ENCODE assay signal across 9 cellular contexts in the genomic region with DNA sequence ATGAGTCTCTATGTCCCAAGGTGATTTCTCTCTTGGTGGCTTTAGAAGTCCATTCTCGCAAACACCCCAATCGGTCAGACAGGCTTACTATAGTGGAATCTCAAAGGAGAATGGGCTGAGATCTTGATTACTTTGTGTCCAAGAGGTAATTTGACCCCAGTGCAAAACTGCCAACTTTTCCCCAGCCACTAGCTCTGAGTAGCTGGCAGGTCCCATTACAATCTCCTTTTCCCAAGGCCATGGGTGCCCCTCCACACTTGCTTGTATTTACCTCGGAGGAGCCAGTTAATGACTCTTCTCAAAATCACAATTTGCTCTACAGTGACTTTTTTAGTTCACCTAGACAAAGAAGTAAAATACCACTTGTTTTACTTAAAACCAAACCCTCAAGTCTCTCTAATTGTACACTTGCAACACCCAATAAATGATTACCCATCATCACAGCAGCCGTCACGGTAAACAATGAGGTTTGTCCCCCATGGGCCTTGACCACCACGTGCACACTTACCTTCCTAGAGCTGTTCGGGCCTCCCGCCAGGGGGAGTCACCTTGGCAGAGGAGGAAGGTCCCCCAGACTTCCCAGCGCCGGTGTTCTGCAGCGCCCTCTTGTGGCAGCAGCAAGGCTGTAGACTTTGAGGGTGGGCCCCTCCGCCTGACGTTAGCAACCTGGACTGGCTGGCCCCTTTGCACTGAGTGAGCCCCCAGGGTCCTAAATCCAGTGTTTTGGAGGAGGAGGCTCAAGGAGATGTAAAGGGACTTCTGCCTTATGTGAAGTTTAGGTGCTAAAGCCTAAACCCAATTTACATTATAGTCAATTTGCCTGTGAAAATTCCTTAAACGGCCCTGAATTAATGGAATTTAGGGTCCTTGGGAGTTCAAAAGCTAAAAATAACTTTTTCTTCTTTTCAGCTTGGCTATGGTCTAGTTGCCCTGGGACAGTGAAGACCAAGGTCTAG. TPM values are rescaled to one million over a fixed set of nuclear protein-coding genes. Genes with fewer than 3 reads are reported as not detected.
DNase-seq lines count a peak whose midpoint lies in the region; ATAC-seq and TF ChIP-seq lines count a peak whose summit lies in the region.
"Had no signal": no experiment of that assay in that cellular context is flagged by ENCODE, and none has a peak within 500 bp of the region (broad histone marks: within the 10 kb centered on the region; RNA-seq: fewer than 3 reads in every experiment).

No MANE protein-coding gene starts in this region.

- no peaks in the 10 kb centered on the region for H3K36me3 ChIP-seq in KMS-11 (ENCODE audit: insufficient read depth)
- H3K36me3 ChIP-seq: BLaER1 had no signal

- no peaks in the 10 kb centered on the region for H3K79me2 ChIP-seq in KMS-11 (ENCODE audit: insufficient read depth, low read depth)

- peak; percentile 65 for ATAC-seq in left lobe of liver

- H3K4me1 ChIP-seq in KMS-11 (ENCODE audit: low read depth, poor library complexity, severe bottlenecking): no peaks in the 10 kb centered on the region

- no peak overlapping the region for H3K4me3 ChIP-seq in KMS-11 (IDR thresholded peaks at IDR 0.05; ENCODE audit: insufficient read depth, low read depth, low read length)
- H3K4me3 ChIP-seq in astrocyte of the cerebellum (ENCODE audit: low read depth, low read length): no peak overlapping the region
- H3K4me3 ChIP-seq: BLaER1 had no signal

- no peak overlapping the region for H2AFZ ChIP-seq in KMS-11 (ENCODE audit: low read depth)

- no peak overlapping the region for H3K9ac ChIP-seq in KMS-11
- H3K9ac ChIP-seq: BLaER1 had no signal

- no peaks in the 10 kb centered on the region for H3K27me3 ChIP-seq in KMS-11 (ENCODE audit: insufficient read depth, low read depth)
- H3K27me3 ChIP-seq: BLaER1 had no signal

- no peak overlapping the region for H3K27ac ChIP-seq in KMS-11
- H3K27ac ChIP-seq: BLaER1 had no signal

- H4K20me1 ChIP-seq in KMS-11 (ENCODE audit: insufficient read depth): no peaks in the 10 kb centered on the region
- H4K20me1 ChIP-seq: BLaER1 had no signal

- peak; percentile 81 for TF ChIP-seq CTCF in KMS-11 (conservative IDR thresholded peaks at IDR 0.05; ENCODE audit: low read depth, low read length)
- peak; percentile 54 for TF ChIP-seq CTCF in astrocyte of the cerebellum (IDR thresholded peaks at IDR 0.05; ENCODE audit: low read depth, low read length, missing control alignments)

- H3K4me2 ChIP-seq in KMS-11: no peak overlapping the region
- H3K4me2 ChIP-seq: BLaER1 had no signal

- in situ Hi-C loops in astrocyte of the cerebellum (cut with HindIII; ENCODE audit: low sequenced_read_pairs): loop anchor here (25.0 kb wide), 1 partner anchor 374 kb away; no protein-coding TSS in a partner anchor

- DNase-seq in DMS53 (lab: John Stamatoyannopoulos, UW) (peak; percentile 78), DMS53 treated with DMSO at 0.1 percent for 48 hours (lab: John Stamatoyannopoulos, UW; ENCODE audit: unreplicated experiment) (no peak), T-helper 9 cell (peak; percentile 80), astrocyte of the cerebellum (ENCODE audit: low read depth) (no peak), left lobe of liver (ENCODE audit: low spot score) (no peak), NCI-H187 treated with DMSO at 0.1 percent for 48 hours (lab: John Stamatoyannopoulos, UW) (no peak)
- DNase-seq in stimulated activated CD8-positive, alpha-beta memory T cell treated with anti-CD3 and anti-CD28 coated beads, Interleukin-4, amount 100 ng/mL, for 1 hour (ENCODE audit: low read depth in 2 of 2, low spot score in 1 of 2): peak; percentile 39 to 50

RNA-seq across cellular contexts. Expression of gene HDAC11, which starts 18.7 kb away (rescaled TPM):
- total RNA-seq in left lobe of liver: 4.6 TPM

RNA-seq across cellular contexts. Expression of gene NUP210, which starts 41.3 kb away (rescaled TPM):
- 19.1 TPM for total RNA-seq in left lobe of liver

Comparison
In these comparisons a context has a peak if more than half of its experiments do, and no peak if none do; other contexts are left out.
1. DNase-seq: peak in DMS53 (single experiment), T-helper 9 cell (single experiment) and stimulated activated CD8-positive, alpha-beta memory T cell treated with anti-CD3 and anti-CD28 coated beads, Interleukin-4, amount 100 ng/mL, for 1 hour (2 of 2); none in DMS53 treated with DMSO at 0.1 percent for 48 hours (single experiment), astrocyte of the cerebellum (single experiment), left lobe of liver (single experiment) and NCI-H187 treated with DMSO at 0.1 percent for 48 hours (single experiment).